In genomic region chr13:30141773-30142501, GRCh38 we compare ENCODE assay signal across 11 cellular contexts.
DNase-seq lines count a peak whose midpoint lies in the region; ATAC-seq and TF ChIP-seq lines count a peak whose summit lies in the region.
"Had no signal": no experiment of that assay in that cellular context is flagged by ENCODE, and none has a peak within 500 bp of the region (broad histone marks: within the 10 kb centered on the region; RNA-seq: fewer than 3 reads in every experiment).

No MANE protein-coding gene starts in this region.

- no peak for TF ChIP-seq POLR2A in vagina (IDR thresholded peaks at IDR 0.05)

- no peaks in the 10 kb centered on the region for H3K36me3 ChIP-seq in mesendoderm (ENCODE audit: control insufficient read depth, insufficient read depth, low read length)
- no peaks in the 10 kb centered on the region for H3K36me3 ChIP-seq in vagina
- H3K36me3 ChIP-seq in upper lobe of right lung, result no peaks in the 10 kb centered on the region
- H3K36me3 ChIP-seq: SJCRH30 had no signal

- H3K4ac ChIP-seq in mesendoderm (ENCODE audit: low read depth, low read length), result no peak overlapping the region

- H2BK5ac ChIP-seq in mesendoderm (ENCODE audit: low read length), result no peak overlapping the region

- H4K5ac ChIP-seq in mesendoderm (ENCODE audit: low read length), result no peak overlapping the region

- H3K4me3 ChIP-seq in mesendoderm (ENCODE audit: low read length), result no peak overlapping the region
- H3K4me3 ChIP-seq in vagina, result no peak overlapping the region
- no peak overlapping the region for H3K4me3 ChIP-seq in upper lobe of right lung
- H3K4me3 ChIP-seq: SJCRH30 had no signal

- H3K27ac ChIP-seq in mesendoderm (ENCODE audit: low read depth, low read length) (no peak overlapping the region), vagina (peak overlapping the region; percentile 90), upper lobe of right lung (no peak overlapping the region)

- peaks cover 46% of the 10 kb centered on the region for H3K4me1 Mint-ChIP-seq in stimulated activated naive CD8-positive, alpha-beta T cell treated with anti-CD3 and anti-CD28 coated beads, Interleukin-15, Interleukin-2, amounts not matched to agents 100 ng/mL and 50 ng/mL, for 24 hours (ENCODE audit: low read depth)
- peaks cover 55% of the 10 kb centered on the region for H3K4me1 Mint-ChIP-seq in activated CD4-positive, alpha-beta memory T cell treated with anti-CD3 and anti-CD28 coated beads, Interleukin-2, amount 10 ng/mL, durations not matched to agents 7 days and 5 days

- peaks cover 6% of the 10 kb centered on the region for H3K36me3 Mint-ChIP-seq in stimulated activated naive CD8-positive, alpha-beta T cell treated with anti-CD3 and anti-CD28 coated beads, Interleukin-15, Interleukin-2, amounts not matched to agents 100 ng/mL and 50 ng/mL, for 24 hours (ENCODE audit: low read depth)
- H3K36me3 Mint-ChIP-seq in activated CD4-positive, alpha-beta memory T cell treated with anti-CD3 and anti-CD28 coated beads, Interleukin-2, amount 10 ng/mL, durations not matched to agents 7 days and 5 days (ENCODE audit: low read depth), result peaks cover 25% of the 10 kb centered on the region

- CTCF ChIA-PET in activated CD4-positive, alpha-beta memory T cell treated with anti-CD3 and anti-CD28 coated beads, Interleukin-2, amount 10 ng/mL, durations not matched to agents 7 days and 5 days (lab: Charles Lee), result interaction anchor here (0.9 to 9.5 kb wide), 8 partner anchors 10 to 165 kb away, joined by 3 to 155 read pairs (median 5); partner anchors contain the start of gene KATNAL1

- no peak for ATAC-seq in stimulated activated naive CD8-positive, alpha-beta T cell treated with anti-CD3 and anti-CD28 coated beads, Interleukin-15, Interleukin-2, amounts not matched to agents 100 U/mL and 50 U/mL, for 24 hours
- ATAC-seq in upper lobe of right lung, result no peak

- TF ChIP-seq CTCF in vagina (IDR thresholded peaks at IDR 0.05) (no peak), upper lobe of right lung (IDR thresholded peaks at IDR 0.05) (no peak)

- H2BK120ac ChIP-seq in mesendoderm (ENCODE audit: low read depth, low read length), result peak overlapping the region; percentile 31

- no peak for DNase-seq in stimulated activated naive CD8-positive, alpha-beta T cell treated with anti-CD3 and anti-CD28 coated beads, Interleukin-15, Interleukin-2, amounts not matched to agents 100 U/mL and 50 U/mL, for 24 hours
- no peak for DNase-seq in activated CD4-positive, alpha-beta memory T cell treated with anti-CD3 and anti-CD28 coated beads, Interleukin-2, amount 10 ng/mL, durations not matched to agents 7 days and 5 days
- DNase-seq in mesendoderm (no peak), vagina (ENCODE audit: extremely low spot score in 2 of 2) (no peak), upper lobe of right lung (no peak), COLO668 (lab: John Stamatoyannopoulos, UW; ENCODE audit: unreplicated experiment) (no peak), epidermal melanocyte (ENCODE audit: insufficient read length, low spot score) (no peak)
- DNase-seq: NCI-H1048, NCI-H82 had no signal

- no CpG with 5 or more reads among the region's 6 CpGs for WGBS in mesendoderm (ENCODE audit: extremely low coverage, insufficient coverage, low lambda C conversion rate)

- no peak overlapping the region for H3K56ac ChIP-seq in mesendoderm (ENCODE audit: low read length)

- no peak overlapping the region for H3K9ac ChIP-seq in mesendoderm (ENCODE audit: low read length)

- H3K27ac Mint-ChIP-seq in stimulated activated naive CD8-positive, alpha-beta T cell treated with anti-CD3 and anti-CD28 coated beads, Interleukin-15, Interleukin-2, amounts not matched to agents 100 ng/mL and 50 ng/mL, for 24 hours, result peak overlapping the region; percentile 66
- H3K27ac Mint-ChIP-seq in activated CD4-positive, alpha-beta memory T cell treated with anti-CD3 and anti-CD28 coated beads, Interleukin-2, amount 10 ng/mL, durations not matched to agents 7 days and 5 days, result peak overlapping the region; percentile 71

- no peaks in the 10 kb centered on the region for H3K79me1 ChIP-seq in mesendoderm (ENCODE audit: low read length)

- H3K27me3 ChIP-seq in mesendoderm (ENCODE audit: insufficient read depth, low read length, poor library complexity), result no peaks in the 10 kb centered on the region
- no peaks in the 10 kb centered on the region for H3K27me3 ChIP-seq in vagina
- no peaks in the 10 kb centered on the region for H3K27me3 ChIP-seq in upper lobe of right lung
- H3K27me3 ChIP-seq: SJCRH30 had no signal

- no peaks in the 10 kb centered on the region for H3K9me3 ChIP-seq in vagina
- no peaks in the 10 kb centered on the region for H3K9me3 ChIP-seq in upper lobe of right lung
- H3K9me3 ChIP-seq: SJCRH30 had no signal

- no peak overlapping the region for H3K23ac ChIP-seq in mesendoderm (ENCODE audit: low read length)

- intact Hi-C loops in vagina (cut with DNase I) (no loop called here), upper lobe of right lung (cut with DNase I) (no loop called here)

- peaks cover 5% of the 10 kb centered on the region for H3K9me3 Mint-ChIP-seq in stimulated activated naive CD8-positive, alpha-beta T cell treated with anti-CD3 and anti-CD28 coated beads, Interleukin-15, Interleukin-2, amounts not matched to agents 100 ng/mL and 50 ng/mL, for 24 hours
- H3K9me3 Mint-ChIP-seq in activated CD4-positive, alpha-beta memory T cell treated with anti-CD3 and anti-CD28 coated beads, Interleukin-2, amount 10 ng/mL, durations not matched to agents 7 days and 5 days, result peaks cover 13% of the 10 kb centered on the region

- H3K4me2 ChIP-seq in mesendoderm (ENCODE audit: low read length), result no peak overlapping the region

- no peak overlapping the region for H3K18ac ChIP-seq in mesendoderm (ENCODE audit: low read length)

- POLR2A ChIA-PET in activated CD4-positive, alpha-beta memory T cell treated with anti-CD3 and anti-CD28 coated beads, Interleukin-2, amount 10 ng/mL, durations not matched to agents 7 days and 5 days (lab: Charles Lee), result interaction anchor here (0.9 to 2.9 kb wide), 5 partner anchors 9 to 475 kb away, joined by 3 to 15 read pairs (median 5); partner anchors contain the start of gene USPL1

- H3K4me3 Mint-ChIP-seq in stimulated activated naive CD8-positive, alpha-beta T cell treated with anti-CD3 and anti-CD28 coated beads, Interleukin-15, Interleukin-2, amounts not matched to agents 100 ng/mL and 50 ng/mL, for 24 hours, result no peak overlapping the region
- H3K4me3 Mint-ChIP-seq in activated CD4-positive, alpha-beta memory T cell treated with anti-CD3 and anti-CD28 coated beads, Interleukin-2, amount 10 ng/mL, durations not matched to agents 7 days and 5 days, result no peak overlapping the region

- H3K4me1 ChIP-seq in mesendoderm (ENCODE audit: control insufficient read depth, low read depth, low read length), result peaks cover 5% of the 10 kb centered on the region
- H3K4me1 ChIP-seq in vagina, result peaks cover 31% of the 10 kb centered on the region
- H3K4me1 ChIP-seq in upper lobe of right lung, result peaks cover 8% of the 10 kb centered on the region

- no peaks in the 10 kb centered on the region for H3K79me2 ChIP-seq in mesendoderm (ENCODE audit: control insufficient read depth, insufficient read depth, low read length)

- no peak overlapping the region for H4K8ac ChIP-seq in mesendoderm (ENCODE audit: low read depth, low read length)

- no peak overlapping the region for H2BK15ac ChIP-seq in mesendoderm (replicated peaks; ENCODE audit: low read depth)

- H3K27me3 Mint-ChIP-seq in stimulated activated naive CD8-positive, alpha-beta T cell treated with anti-CD3 and anti-CD28 coated beads, Interleukin-15, Interleukin-2, amounts not matched to agents 100 ng/mL and 50 ng/mL, for 24 hours, result no peaks in the 10 kb centered on the region
- no peaks in the 10 kb centered on the region for H3K27me3 Mint-ChIP-seq in activated CD4-positive, alpha-beta memory T cell treated with anti-CD3 and anti-CD28 coated beads, Interleukin-2, amount 10 ng/mL, durations not matched to agents 7 days and 5 days

- H2AK5ac ChIP-seq in mesendoderm (ENCODE audit: low read length), result no peak overlapping the region
